ENCODE assay signal across 13 cellular contexts in genomic region chr19:39432677-39433025, GRCh38. TPM values are rescaled to one million over a fixed set of nuclear protein-coding genes. Genes with fewer than 3 reads are reported as not detected.
DNase-seq lines count a peak whose midpoint lies in the region; ATAC-seq, FAIRE-seq and TF ChIP-seq lines count a peak whose summit lies in the region.
"Had no signal": no experiment of that assay in that cellular context is flagged by ENCODE, and none has a peak within 500 bp of the region (broad histone marks: within the 10 kb centered on the region; RNA-seq: fewer than 3 reads in every experiment).

No MANE protein-coding gene starts in this region.

- no peak for TF ChIP-seq POLR2A in GM12878 (IDR thresholded peaks at IDR 0.05; ENCODE audit: low read depth, low read length)

- H3K9me3 ChIP-seq in GM12878 (replicated peaks; ENCODE audit: control insufficient read depth, insufficient read depth, low read length): no peaks in the 10 kb centered on the region
- H3K9me3 ChIP-seq in smooth muscle cell (replicated peaks; ENCODE audit: low read depth): no peaks in the 10 kb centered on the region

- SMC1A ChIA-PET in GM12878 (lab: Charles Lee; ENCODE audit: uncharacterized antibody, unreplicated experiment): interaction anchor here (0.6 to 1.6 kb wide), 2 partner anchors 18 to 77 kb away, joined by 3 to 4 read pairs; no protein-coding TSS in a partner anchor

- H3K27me3 Mint-ChIP-seq in activated T-cell treated with anti-CD3 and anti-CD28 coated beads, Interleukin-2, amount 50 U/mL, for 4 hours (ENCODE audit: low read depth): no peaks in the 10 kb centered on the region

- POLR2A ChIA-PET in GM12878 (lab: Charles Lee): interaction anchor here (0.9 to 1.5 kb wide), 2 partner anchors 18 to 36 kb away, joined by 3 to 6 read pairs; no protein-coding TSS in a partner anchor

- H3K9me3 Mint-ChIP-seq in activated T-cell treated with anti-CD3 and anti-CD28 coated beads, Interleukin-2, amount 50 U/mL, for 4 hours: no peaks in the 10 kb centered on the region

- 78% methylated on average over 8 of the region's 8 CpGs for WGBS in GM12878 (ENCODE audit: insufficient coverage, insufficient replicate concordance, low lambda C conversion rate, missing lambda C conversion rate)
- WGBS in smooth muscle cell (ENCODE audit: low lambda C conversion rate): 96% methylated on average over 8 of the region's 8 CpGs

- H3K4me1 Mint-ChIP-seq in activated T-cell treated with anti-CD3 and anti-CD28 coated beads, Interleukin-2, amount 50 U/mL, for 4 hours (ENCODE audit: low read depth): peaks cover 46% of the 10 kb centered on the region

- FAIRE-seq in GM12878 (lab: Jason Lieb, UNC): no peak
- FAIRE-seq: frontal cortex, GM12892 had no signal

- no peak for DNase-seq in activated T-cell treated with anti-CD3 and anti-CD28 coated beads, Interleukin-2, amount 50 U/mL, for 4 hours
- no peak for DNase-seq in activated T-cell treated with anti-CD3 and anti-CD28 coated beads, Interleukin-2, amount 50 U/mL, for 1 hour
- no peak for DNase-seq in GM12878 (ENCODE audit: low read depth, low spot score)
- no peak for DNase-seq in smooth muscle cell (lab: John Stamatoyannopoulos, UW; ENCODE audit: unreplicated experiment)
- DNase-seq in activated gamma-delta T cell treated with Interleukin-2 at 50 U/mL for 16 hours: no peak
- DNase-seq: GOT3, NCI-H774 had no signal

- no peak for TF ChIP-seq EP300 in GM12878 (IDR thresholded peaks at IDR 0.05; ENCODE audit: borderline replicate concordance in 1 of 2, control insufficient read depth in 1 of 2, low read depth in 2 of 2, low read length in 2 of 2)

- peaks cover 47% of the 10 kb centered on the region for H3F3A ChIP-seq in smooth muscle cell (ENCODE audit: low read depth)

- in situ Hi-C loops in GM12878 (cut with MboI): no loop called here

- no peaks in the 10 kb centered on the region for H4K20me1 ChIP-seq in KMS-11 (ENCODE audit: insufficient read depth)
- H4K20me1 ChIP-seq in GM12878 (ENCODE audit: control insufficient read depth, insufficient read depth): no peaks in the 10 kb centered on the region; the same call in 1 of the 2 replicates
- H4K20me1 ChIP-seq in smooth muscle cell (ENCODE audit: low read depth): peaks cover 24% of the 10 kb centered on the region

- H3K36me3 ChIP-seq in KMS-11 (ENCODE audit: insufficient read depth) (peaks cover 27% of the 10 kb centered on the region; the same call in 1 of the 2 replicates), GM12878 (ENCODE audit: control insufficient read depth in 2 of 2, insufficient read depth in 2 of 2, low read length in 1 of 2) (peaks cover 10 to 15% of the 10 kb centered on the region in 2 experiments), smooth muscle cell (ENCODE audit: low read depth) (peaks cover 15% of the 10 kb centered on the region)

- CTCF ChIA-PET in GM12878 (lab: Yijun Ruan, JAX): interaction anchor here (1.1 to 1.7 kb wide), 4 partner anchors 21 to 70 kb away, joined by 3 to 4 read pairs (median 3); partner anchors contain the start of gene PLEKHG2

- BruUV-seq in GM12878 (replicated peaks; lab: Mats Ljungman, UMichigan): no TSS peak

- peaks cover 30% of the 10 kb centered on the region for H3K36me3 Mint-ChIP-seq in activated T-cell treated with anti-CD3 and anti-CD28 coated beads, Interleukin-2, amount 50 U/mL, for 4 hours (ENCODE audit: insufficient read depth)

- 0 out of 2 replicates have a peak, but pooled peaks cover under 1% of the 10 kb centered on the region for H3K27me3 ChIP-seq in KMS-11 (ENCODE audit: insufficient read depth, low read depth)
- H3K27me3 ChIP-seq in GM12878 (replicated peaks in 1 of 2; ENCODE audit: control insufficient read depth in 2 of 2, insufficient read depth in 2 of 2, low read length in 1 of 2): no peaks in the 10 kb centered on the region
- no peaks in the 10 kb centered on the region for H3K27me3 ChIP-seq in smooth muscle cell (ENCODE audit: low read depth)

- H3K4me1 ChIP-seq in KMS-11 (ENCODE audit: low read depth, poor library complexity, severe bottlenecking) (peaks cover 54% of the 10 kb centered on the region), GM12878 (ENCODE audit: control insufficient read depth, insufficient read depth, low read length) (peaks cover 36% of the 10 kb centered on the region), smooth muscle cell (ENCODE audit: low read depth) (peaks cover 31% of the 10 kb centered on the region)

- H3K27ac ChIP-seq in KMS-11: peak overlapping the region; percentile 16; the same call in 1 of the 2 replicates
- H3K27ac ChIP-seq in GM12878 (ENCODE audit: control insufficient read depth, insufficient read depth): no peak overlapping the region
- H3K27ac ChIP-seq in smooth muscle cell (ENCODE audit: low read depth): peak overlapping the region; percentile 91
- H3K27ac ChIP-seq: HL-60 had no signal

- H3K9ac ChIP-seq in KMS-11: no peak overlapping the region
- no peak overlapping the region for H3K9ac ChIP-seq in GM12878 (ENCODE audit: control insufficient read depth, insufficient read depth, low read length)
- H3K9ac ChIP-seq in smooth muscle cell (ENCODE audit: low read depth): no peak overlapping the region

- RAD21 ChIA-PET in GM12878 (lab: Charles Lee; ENCODE audit: unreplicated experiment): no interaction called here

- H3K79me2 ChIP-seq in KMS-11 (ENCODE audit: insufficient read depth, low read depth): peaks cover 23% of the 10 kb centered on the region
- H3K79me2 ChIP-seq in GM12878 (ENCODE audit: control insufficient read depth, insufficient read depth, low read length): peaks cover 36% of the 10 kb centered on the region
- H3K79me2 ChIP-seq in smooth muscle cell (ENCODE audit: low read depth): peaks cover 32% of the 10 kb centered on the region

- H3K4me3 ChIP-seq in KMS-11 (IDR thresholded peaks at IDR 0.05; ENCODE audit: insufficient read depth, low read depth, low read length) (no peak overlapping the region), GM12878 (no peak overlapping the region), smooth muscle cell (no peak overlapping the region)

- no peak for TF ChIP-seq RAD21 in GM12878 (IDR thresholded peaks at IDR 0.05; ENCODE audit: insufficient read depth, low read depth, low read length)

- H3K4me3 Mint-ChIP-seq in activated T-cell treated with anti-CD3 and anti-CD28 coated beads, Interleukin-2, amount 50 U/mL, for 4 hours: peak overlapping the region; percentile 55

- no peak overlapping the region for H2AFZ ChIP-seq in KMS-11 (ENCODE audit: low read depth)
- no peak overlapping the region for H2AFZ ChIP-seq in GM12878 (ENCODE audit: control insufficient read depth, low read depth, low read length)
- H2AFZ ChIP-seq in smooth muscle cell (ENCODE audit: low read depth): no peak overlapping the region

- TF ChIP-seq CTCF in KMS-11 (conservative IDR thresholded peaks at IDR 0.05; ENCODE audit: low read depth, low read length) (no peak), GM12878 (IDR thresholded peaks at IDR 0.05 in 2 of 3, conservative IDR thresholded peaks at IDR 0.05 in 1 of 3; ENCODE audit: control insufficient read depth in 2 of 3, extremely low read depth in 1 of 3, insufficient read depth in 1 of 3, low read depth in 3 of 3, low read length in 3 of 3) (no peak), smooth muscle cell (IDR thresholded peaks at IDR 0.05; ENCODE audit: borderline replicate concordance, insufficient read depth, poor library complexity, severe bottlenecking) (no peak)

- no peak for ATAC-seq in activated T-cell treated with anti-CD3 and anti-CD28 coated beads, Interleukin-2, amount 50 U/mL, for 4 hours
- ATAC-seq in GM12878 (no peak), HG02678 (IDR thresholded peaks at IDR 0.05; ENCODE audit: unreplicated experiment) (no peak), GM19328 (IDR thresholded peaks at IDR 0.05; ENCODE audit: unreplicated experiment) (no peak)

- H3K4me2 ChIP-seq in KMS-11 (no peak overlapping the region), GM12878 (ENCODE audit: control insufficient read depth, insufficient read depth) (peak overlapping the region; percentile 44), smooth muscle cell (no peak overlapping the region)

- intact Hi-C loops in GM12878 (cut with micrococcal nuclease; ENCODE audit: unreplicated experiment): no loop called here

RNA-seq across cellular contexts. Expression of gene RPS16, which starts 3.1 kb away (rescaled TPM):
- total RNA-seq in activated T-cell treated with anti-CD3 and anti-CD28 coated beads, Interleukin-2, amount 50 U/mL, for 4 hours: 1,000 to 10,000 TPM; 3,250 to 3,505 (median 3,474) TPM
- 10.8 and 16.1 TPM in 2 replicates for total RNA-seq in GM12878 (2013; cell fraction: nucleolus; rRNA removed)
- total RNA-seq in GM12878 (2014; rRNA removed): 1,897 and 2,276 TPM in 2 replicates
- 144 and 148 TPM in 2 replicates for total RNA-seq in GM12878 (2014; rRNA removed; fragmentation: Illumina TruSeq; extraction: Trizol)
- total RNA-seq in GM12878 (2021): 3,603 and 3,713 TPM in 2 replicates
- polyA plus RNA-seq in GM12878 (2011; ENCODE audit: low read depth): 5,627 TPM
- polyA plus RNA-seq in GM12878 (2011; rRNA removed): 1,202 and 1,881 TPM in 2 replicates
- polyA plus RNA-seq in GM12878 (2011; cell fraction: cytosol; rRNA removed): 7,530 and 7,949 TPM in 2 replicates
- polyA plus RNA-seq in GM12878 (2011; cell fraction: nucleus; rRNA removed): 2,024 and 2,282 TPM in 2 replicates
- 5,175 and 6,218 TPM in 2 replicates for polyA plus RNA-seq in GM12878 (2012)
- 1,250 and 2,410 TPM in 2 replicates for polyA plus RNA-seq in GM12878 (2014; fragmentation: Illumina TruSeq; extraction: Trizol)
- polyA plus RNA-seq in GM12878 (2014; fragmentation: Nextera tagmentation; extraction: Ambion mirVana): 1,000 to 10,000 TPM; 3,810 to 4,177 TPM
- polyA plus RNA-seq in GM12878 (2014; rRNA removed): 4,404 and 4,810 TPM in 2 replicates
- 1,000 to 10,000 TPM; 1,821 to 1,829 TPM for polyA plus RNA-seq in GM12878 (2016; fragmentation: Nextera tagmentation; extraction: Ambion mirVana)
- polyA minus RNA-seq in GM12878 (2011; rRNA and poly(A)+ RNA removed): 1,788 and 3,301 TPM in 2 replicates
- polyA minus RNA-seq in GM12878 (2011; cell fraction: cytosol; rRNA and poly(A)+ RNA removed): 1,375 and 1,377 TPM in 2 replicates
- 333 and 402 TPM in 2 replicates for polyA minus RNA-seq in GM12878 (2011; cell fraction: nucleus; rRNA and poly(A)+ RNA removed)
- 82.2 and 97.1 TPM in 2 replicates for total RNA-seq in smooth muscle cell
- 539 and 567 TPM in 2 replicates for polyA plus RNA-seq in smooth muscle cell

RNA-seq across cellular contexts. Expression of gene SUPT5H, which starts 12.7 kb away (rescaled TPM):
- 100 to 1,000 TPM; 193 to 201 (median 197) TPM for total RNA-seq in activated T-cell treated with anti-CD3 and anti-CD28 coated beads, Interleukin-2, amount 50 U/mL, for 4 hours
- total RNA-seq in GM12878 (2013; cell fraction: nucleolus; rRNA removed): 120 and 136 TPM in 2 replicates
- total RNA-seq in GM12878 (2014; rRNA removed) (87.8 and 93.6 TPM in 2 replicates), GM12878 (2014; rRNA removed; fragmentation: Illumina TruSeq; extraction: Trizol) (48.9 and 51.5 TPM in 2 replicates), GM12878 (2021) (119 and 138 TPM in 2 replicates), smooth muscle cell (41.0 and 44.9 TPM in 2 replicates)
- polyA plus RNA-seq in GM12878 (2011; ENCODE audit: low read depth): 145 TPM
- polyA plus RNA-seq in GM12878 (2011; rRNA removed) (43.2 and 64.5 TPM in 2 replicates), GM12878 (2014; fragmentation: Illumina TruSeq; extraction: Trizol) (58.7 and 88.1 TPM in 2 replicates), GM12878 (2014; fragmentation: Nextera tagmentation; extraction: Ambion mirVana) (10 to 100 TPM; 27.2 to 75.0 TPM), GM12878 (2014; rRNA removed) (79.1 and 87.0 TPM in 2 replicates), GM12878 (2016; fragmentation: Nextera tagmentation; extraction: Ambion mirVana) (100 to 1,000 TPM; 188 to 194 TPM), smooth muscle cell (134 and 139 TPM in 2 replicates)
- polyA plus RNA-seq in GM12878 (2011; cell fraction: cytosol; rRNA removed): 78.1 and 85.9 TPM in 2 replicates
- 277 and 358 TPM in 2 replicates for polyA plus RNA-seq in GM12878 (2011; cell fraction: nucleus; rRNA removed)
- polyA plus RNA-seq in GM12878 (2012): 121 and 139 TPM in 2 replicates
- 63.9 and 89.8 TPM in 2 replicates for polyA minus RNA-seq in GM12878 (2011; rRNA and poly(A)+ RNA removed)
- 38.8 and 43.0 TPM in 2 replicates for polyA minus RNA-seq in GM12878 (2011; cell fraction: cytosol; rRNA and poly(A)+ RNA removed)
- polyA minus RNA-seq in GM12878 (2011; cell fraction: nucleus; rRNA and poly(A)+ RNA removed): 42.1 and 76.8 TPM in 2 replicates

RNA-seq across cellular contexts. Expression of gene PLEKHG2, which starts 20.2 kb away (rescaled TPM):
- 10 to 100 TPM; 22.0 to 23.7 (median 22.0) TPM for total RNA-seq in activated T-cell treated with anti-CD3 and anti-CD28 coated beads, Interleukin-2, amount 50 U/mL, for 4 hours
- total RNA-seq in GM12878 (2013; cell fraction: nucleolus; rRNA removed): 49.8 and 54.8 TPM in 2 replicates
- total RNA-seq in GM12878 (2014; rRNA removed) (13.4 and 18.1 TPM in 2 replicates), GM12878 (2014; rRNA removed; fragmentation: Illumina TruSeq; extraction: Trizol) (12.1 and 13.6 TPM in 2 replicates), GM12878 (2021) (56.6 and 62.5 TPM in 2 replicates), smooth muscle cell (16.3 and 42.2 TPM in 2 replicates)
- polyA plus RNA-seq in GM12878 (2011; ENCODE audit: low read depth): 10.5 TPM
- polyA plus RNA-seq in GM12878 (2011; rRNA removed) (6.3 and 10.4 TPM in 2 replicates), GM12878 (2014; fragmentation: Illumina TruSeq; extraction: Trizol) (17.1 and 114 TPM in 2 replicates), GM12878 (2014; fragmentation: Nextera tagmentation; extraction: Ambion mirVana) (1 to 10 TPM; 3.0 to 7.2 TPM), GM12878 (2014; rRNA removed) (25.2 and 31.8 TPM in 2 replicates), GM12878 (2016; fragmentation: Nextera tagmentation; extraction: Ambion mirVana) (10 to 100 TPM; 17.3 to 18.1 TPM), smooth muscle cell (33.0 and 51.9 TPM in 2 replicates)
- 8.8 and 23.4 TPM in 2 replicates for polyA plus RNA-seq in GM12878 (2011; cell fraction: cytosol; rRNA removed)
- polyA plus RNA-seq in GM12878 (2011; cell fraction: nucleus; rRNA removed): 78.6 and 96.3 TPM in 2 replicates
- polyA plus RNA-seq in GM12878 (2012): 29.4 and 34.1 TPM in 2 replicates
- polyA minus RNA-seq in GM12878 (2011; rRNA and poly(A)+ RNA removed): 5.9 and 32.7 TPM in 2 replicates
- 13.9 and 15.4 TPM in 2 replicates for polyA minus RNA-seq in GM12878 (2011; cell fraction: cytosol; rRNA and poly(A)+ RNA removed)
- polyA minus RNA-seq in GM12878 (2011; cell fraction: nucleus; rRNA and poly(A)+ RNA removed): 20.4 and 29.4 TPM in 2 replicates

RNA-seq across cellular contexts. Expression of gene ZFP36, which starts 26.0 kb away (rescaled TPM):
- total RNA-seq in activated T-cell treated with anti-CD3 and anti-CD28 coated beads, Interleukin-2, amount 50 U/mL, for 4 hours: 10 to 100 TPM; 39.5 to 50.8 (median 43.7) TPM
- total RNA-seq in GM12878 (2013; cell fraction: nucleolus; rRNA removed): 55.8 and 57.7 TPM in 2 replicates
- total RNA-seq in GM12878 (2014; rRNA removed) (10.1 and 11.9 TPM in 2 replicates), GM12878 (2014; rRNA removed; fragmentation: Illumina TruSeq; extraction: Trizol) (10.0 and 10.1 TPM in 2 replicates), GM12878 (2021) (50.1 and 55.0 TPM in 2 replicates), smooth muscle cell (31.5 and 44.7 TPM in 2 replicates)
- polyA plus RNA-seq in GM12878 (2011; ENCODE audit: low read depth): 10.7 TPM
- polyA plus RNA-seq in GM12878 (2011; rRNA removed) (2.9 and 5.3 TPM in 2 replicates), GM12878 (2014; fragmentation: Illumina TruSeq; extraction: Trizol) (24.3 and 30.2 TPM in 2 replicates), GM12878 (2014; fragmentation: Nextera tagmentation; extraction: Ambion mirVana) (1 to 10 TPM; 5.3 to 7.8 TPM), GM12878 (2014; rRNA removed) (31.3 and 31.6 TPM in 2 replicates), GM12878 (2016; fragmentation: Nextera tagmentation; extraction: Ambion mirVana) (10 to 100 TPM; 39.7 to 43.7 TPM), smooth muscle cell (281 and 303 TPM in 2 replicates)
- polyA plus RNA-seq in GM12878 (2011; cell fraction: cytosol; rRNA removed): 8.8 and 14.3 TPM in 2 replicates
- polyA plus RNA-seq in GM12878 (2011; cell fraction: nucleus; rRNA removed): 74.9 and 76.1 TPM in 2 replicates
- polyA plus RNA-seq in GM12878 (2012): 39.8 and 73.1 TPM in 2 replicates
- polyA minus RNA-seq in GM12878 (2011; rRNA and poly(A)+ RNA removed): 3.7 and 10.3 TPM in 2 replicates
- polyA minus RNA-seq in GM12878 (2011; cell fraction: cytosol; rRNA and poly(A)+ RNA removed): 30.7 and 36.4 TPM in 2 replicates
- polyA minus RNA-seq in GM12878 (2011; cell fraction: nucleus; rRNA and poly(A)+ RNA removed): 64.4 and 90.9 TPM in 2 replicates

RNA-seq across cellular contexts. Expression of gene MED29, which starts 41.5 kb away (rescaled TPM):
- 10 to 100 TPM; 39.5 to 43.1 (median 39.7) TPM for total RNA-seq in activated T-cell treated with anti-CD3 and anti-CD28 coated beads, Interleukin-2, amount 50 U/mL, for 4 hours
- total RNA-seq in GM12878 (2013; cell fraction: nucleolus; rRNA removed): 12.2 and 14.2 TPM in 2 replicates
- total RNA-seq in GM12878 (2014; rRNA removed) (22.6 and 22.7 TPM in 2 replicates), GM12878 (2014; rRNA removed; fragmentation: Illumina TruSeq; extraction: Trizol) (12.8 and 14.5 TPM in 2 replicates), GM12878 (2021) (26.2 and 28.0 TPM in 2 replicates), smooth muscle cell (23.0 and 23.8 TPM in 2 replicates)
- 9.9 TPM for polyA plus RNA-seq in GM12878 (2011; ENCODE audit: low read depth)
- polyA plus RNA-seq in GM12878 (2011; rRNA removed) (13.9 and 19.5 TPM in 2 replicates), GM12878 (2014; fragmentation: Illumina TruSeq; extraction: Trizol) (16.7 and 23.0 TPM in 2 replicates), GM12878 (2014; fragmentation: Nextera tagmentation; extraction: Ambion mirVana) (1 to 10 TPM; 3.2 to 5.1 TPM), GM12878 (2014; rRNA removed) (24.4 and 26.4 TPM in 2 replicates), GM12878 (2016; fragmentation: Nextera tagmentation; extraction: Ambion mirVana) (10 to 100 TPM; 31.9 to 36.6 TPM), smooth muscle cell (36.3 and 37.7 TPM in 2 replicates)
- polyA plus RNA-seq in GM12878 (2011; cell fraction: cytosol; rRNA removed): 32.6 and 34.4 TPM in 2 replicates
- polyA plus RNA-seq in GM12878 (2011; cell fraction: nucleus; rRNA removed): 14.1 and 18.7 TPM in 2 replicates
- polyA plus RNA-seq in GM12878 (2012): 15.5 and 16.8 TPM in 2 replicates
- 19.4 and 20.9 TPM in 2 replicates for polyA minus RNA-seq in GM12878 (2011; rRNA and poly(A)+ RNA removed)
- polyA minus RNA-seq in GM12878 (2011; cell fraction: cytosol; rRNA and poly(A)+ RNA removed): 5.5 and 8.7 TPM in 2 replicates
- 18.6 and 27.7 TPM in 2 replicates for polyA minus RNA-seq in GM12878 (2011; cell fraction: nucleus; rRNA and poly(A)+ RNA removed)
